ENCODE assay signal across 11 cellular contexts in genomic region chr15:88604972-88605506, GRCh38. TPM values are rescaled to one million over a fixed set of nuclear protein-coding genes. Genes with fewer than 3 reads are reported as not detected.
DNase-seq lines count a peak whose midpoint lies in the region; ATAC-seq, FAIRE-seq and TF ChIP-seq lines count a peak whose summit lies in the region.
"Had no signal": no experiment of that assay in that cellular context is flagged by ENCODE, and none has a peak within 500 bp of the region (broad histone marks: within the 10 kb centered on the region; RNA-seq: fewer than 3 reads in every experiment).

No MANE protein-coding gene starts in this region.

- intact Hi-C loops in kidney (cut with DNase I) = no loop called here

- no peak for ATAC-seq in esophagus mucosa

- no peaks in the 10 kb centered on the region for H3K36me3 ChIP-seq in H7 (replicated peaks; ENCODE audit: control insufficient read depth, insufficient read depth, low read length)
- H3K36me3 ChIP-seq in kidney (ENCODE audit: control insufficient read depth in 1 of 2, insufficient read depth in 2 of 2, low read length in 2 of 2) = no peaks in the 10 kb centered on the region
- H3K36me3 ChIP-seq: esophagus muscularis mucosa had no signal

- H3K9ac ChIP-seq in kidney (ENCODE audit: low read length in 2 of 2) = no peak overlapping the region

- DNase-seq in NCI-H345 (lab: John Stamatoyannopoulos, UW) = peak; percentile 40
- no peak for DNase-seq in NCI-H345 treated with DMSO at 0.1 percent for 48 hours (lab: John Stamatoyannopoulos, UW; ENCODE audit: unreplicated experiment)
- peak; percentile 65 for DNase-seq in H7
- peak; percentile 55 for DNase-seq in cerebellar cortex (ENCODE audit: low spot score)
- no peak for DNase-seq in nephron progenitor cell
- DNase-seq in kidney = no peak
- DNase-seq in putamen (ENCODE audit: low spot score) = no peak
- DNase-seq: activated CD4-positive, CD25-positive, alpha-beta regulatory T cell had no signal

- peaks cover 3% of the 10 kb centered on the region for H3K9me3 Mint-ChIP-seq in nephron progenitor cell

- peak overlapping the region; percentile 74 for H3K4me3 Mint-ChIP-seq in nephron progenitor cell

- H3K9me3 ChIP-seq in kidney (ENCODE audit: control insufficient read depth in 1 of 2, low read length in 2 of 2) = no peaks in the 10 kb centered on the region
- H3K9me3 ChIP-seq: esophagus muscularis mucosa had no signal

- H3K27me3 Mint-ChIP-seq in nephron progenitor cell (ENCODE audit: low read depth, poor library complexity) = peaks cover 100% of the 10 kb centered on the region

- peaks cover 0 to 2% of the 10 kb centered on the region in 2 donors for H3K4me1 ChIP-seq in kidney (ENCODE audit: control insufficient read depth in 1 of 2, insufficient read depth in 1 of 2, low read depth in 1 of 2, low read length in 2 of 2)

- FAIRE-seq in kidney (lab: Jason Lieb, UNC) = no peak
- FAIRE-seq: GM19239 had no signal

- H3K4me3 ChIP-seq in H7 (ENCODE audit: insufficient read depth, low read depth, low read length) (peak overlapping the region; percentile 45), kidney (ENCODE audit: low read length in 2 of 2) (no peak overlapping the region)

- H3K27me3 ChIP-seq in H7 (ENCODE audit: control insufficient read depth, insufficient read depth, low read length) = peaks cover 45% of the 10 kb centered on the region

- H3K27ac ChIP-seq in kidney (ENCODE audit: low read depth in 2 of 2, low read length in 2 of 2) = no peak overlapping the region
- H3K27ac ChIP-seq: esophagus muscularis mucosa had no signal

- H3K27ac Mint-ChIP-seq in nephron progenitor cell = no peak overlapping the region

- peaks cover 36% of the 10 kb centered on the region for H3K4me1 Mint-ChIP-seq in nephron progenitor cell

- no peaks in the 10 kb centered on the region for H3K36me3 Mint-ChIP-seq in nephron progenitor cell (ENCODE audit: low read depth)

- TF ChIP-seq CTCF in nephron progenitor cell (IDR thresholded peaks at IDR 0.05) = no peak
- TF ChIP-seq CTCF in kidney (IDR thresholded peaks at IDR 0.05; ENCODE audit: borderline replicate concordance, extremely low read depth, insufficient read depth) = no peak

RNA-seq across cellular contexts. Expression of gene AEN, which starts 16.1 kb away (rescaled TPM):
- 60.7 and 64.8 TPM in 2 replicates for total RNA-seq in H7 (2014; rRNA removed; shearing (Covaris generic))
- total RNA-seq in esophagus mucosa (15.8 TPM), kidney (17.4 TPM)
- 6.2 TPM for polyA plus RNA-seq in kidney (ENCODE audit: insufficient read depth, low read depth, low replicate concordance)

RNA-seq across cellular contexts. Expression of gene ISG20, which starts 33.8 kb away (rescaled TPM):
- 0.14 and 3.4 TPM in 2 replicates for total RNA-seq in H7 (2014; rRNA removed; shearing (Covaris generic))
- total RNA-seq in esophagus mucosa (14.1 TPM), kidney (25.5 TPM)
- 7.3 TPM for polyA plus RNA-seq in kidney (ENCODE audit: insufficient read depth, low read depth, low replicate concordance)

RNA-seq across cellular contexts. Expression of gene DET1, which starts 58.6 kb away (rescaled TPM):
- 7.7 and 8.2 TPM in 2 replicates for total RNA-seq in H7 (2014; rRNA removed; shearing (Covaris generic))
- 0.80 TPM for total RNA-seq in esophagus mucosa
- 6.8 TPM for total RNA-seq in kidney
- 3.9 TPM for polyA plus RNA-seq in kidney (ENCODE audit: insufficient read depth, low read depth, low replicate concordance)

Comparison
In these comparisons a context has a peak if more than half of its experiments do, and no peak if none do; other contexts are left out.
1. DNase-seq: peak in NCI-H345 (single experiment), H7 (single experiment) and cerebellar cortex (single experiment); none in NCI-H345 treated with DMSO at 0.1 percent for 48 hours (single experiment), nephron progenitor cell (single experiment), kidney (single experiment) and putamen (single experiment).